Comparison of ENCODE assay signal across 23 cellular contexts in the genomic region with DNA sequence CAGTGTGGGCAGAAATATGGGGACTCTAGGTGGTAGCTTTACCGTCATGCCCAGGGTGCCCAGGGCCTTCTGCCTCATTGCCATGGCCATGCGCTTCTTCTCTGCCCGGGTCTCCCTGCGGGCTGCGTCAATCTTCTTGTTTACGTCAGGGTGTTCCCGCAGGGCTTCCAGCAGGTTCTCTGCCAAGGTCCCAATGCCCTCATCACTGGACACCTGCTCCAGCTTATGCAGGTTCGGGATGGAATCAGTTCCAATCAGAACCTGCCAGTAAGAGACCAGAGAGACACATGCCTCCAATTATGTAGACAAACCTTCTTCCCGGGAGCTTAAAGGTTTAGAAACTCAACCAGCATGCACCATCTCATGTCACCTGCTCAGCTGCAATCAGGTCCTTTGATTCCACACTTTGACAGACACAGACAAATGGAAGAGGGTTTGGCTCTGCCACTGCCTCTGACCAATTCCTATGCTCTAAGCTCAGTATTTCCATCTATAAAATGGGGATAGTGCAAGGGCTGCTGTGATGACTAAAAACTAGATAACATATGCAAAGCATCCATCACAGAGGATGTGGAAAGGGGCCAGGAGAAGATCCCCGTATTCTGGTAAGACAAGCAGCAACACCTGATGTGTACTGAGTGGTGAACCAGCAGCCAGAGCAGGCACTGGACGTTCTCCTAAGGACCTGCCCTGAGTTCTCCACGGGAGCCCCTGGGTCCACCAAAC.
DNase-seq lines count a peak whose midpoint lies in the region; ATAC-seq and TF ChIP-seq lines count a peak whose summit lies in the region.
"Had no signal": no experiment of that assay in that cellular context is flagged by ENCODE, and none has a peak within 500 bp of the region (broad histone marks: within the 10 kb centered on the region; RNA-seq: fewer than 3 reads in every experiment).

No MANE protein-coding gene starts in this region.

- H3K27me3 Mint-ChIP-seq in stimulated activated naive CD8-positive, alpha-beta T cell treated with anti-CD3 and anti-CD28 coated beads, Interleukin-15, Interleukin-2, amounts not matched to agents 100 ng/mL and 50 ng/mL, for 24 hours: no peaks in the 10 kb centered on the region
- no peaks in the 10 kb centered on the region for H3K27me3 Mint-ChIP-seq in activated T-helper 1 cell treated with anti-CD3 and anti-CD28 coated beads, Interleukin-12 subunit alpha, Interleukin-12 subunit beta, Interleukin-2, Interleukin-4 antibody, amounts not matched to agents 30 ng/mL and 10 ng/mL and 1 ng/mL, durations not matched to agents 14 hours and 24 hours and 36 hours (ENCODE audit: insufficient read depth)
- H3K27me3 Mint-ChIP-seq in endothelial cell (ENCODE audit: unreplicated experiment): peaks cover 2% of the 10 kb centered on the region
- H3K27me3 Mint-ChIP-seq: naive thymus-derived CD4-positive, alpha-beta T cell had no signal

- no peak for ATAC-seq in stimulated activated naive CD8-positive, alpha-beta T cell treated with anti-CD3 and anti-CD28 coated beads, Interleukin-15, Interleukin-2, amounts not matched to agents 100 U/mL and 50 U/mL, for 24 hours
- ATAC-seq in HG03432 (IDR thresholded peaks at IDR 0.05; ENCODE audit: unreplicated experiment) (no peak), GM18868 (IDR thresholded peaks at IDR 0.05; ENCODE audit: unreplicated experiment) (no peak)
- ATAC-seq: left ventricle myocardium superior; naive thymus-derived CD4-positive, alpha-beta T cell had no signal

- no peak for TF ChIP-seq CTCF in endothelial cell (IDR thresholded peaks at IDR 0.05; ENCODE audit: unreplicated experiment)

- peaks cover 83% of the 10 kb centered on the region for H3K36me3 Mint-ChIP-seq in stimulated activated naive CD8-positive, alpha-beta T cell treated with anti-CD3 and anti-CD28 coated beads, Interleukin-15, Interleukin-2, amounts not matched to agents 100 ng/mL and 50 ng/mL, for 24 hours (ENCODE audit: low read depth)
- peaks cover 59% of the 10 kb centered on the region for H3K36me3 Mint-ChIP-seq in activated T-helper 1 cell treated with anti-CD3 and anti-CD28 coated beads, Interleukin-12 subunit alpha, Interleukin-12 subunit beta, Interleukin-2, Interleukin-4 antibody, amounts not matched to agents 30 ng/mL and 10 ng/mL and 1 ng/mL, durations not matched to agents 14 hours and 24 hours and 36 hours (ENCODE audit: low read depth)
- H3K36me3 Mint-ChIP-seq in endothelial cell (ENCODE audit: low read depth, unreplicated experiment): peaks cover 74% of the 10 kb centered on the region

- peaks cover 33% of the 10 kb centered on the region for H3K4me1 Mint-ChIP-seq in stimulated activated naive CD8-positive, alpha-beta T cell treated with anti-CD3 and anti-CD28 coated beads, Interleukin-15, Interleukin-2, amounts not matched to agents 100 ng/mL and 50 ng/mL, for 24 hours (ENCODE audit: low read depth)
- H3K4me1 Mint-ChIP-seq in activated T-helper 1 cell treated with anti-CD3 and anti-CD28 coated beads, Interleukin-12 subunit alpha, Interleukin-12 subunit beta, Interleukin-2, Interleukin-4 antibody, amounts not matched to agents 30 ng/mL and 10 ng/mL and 1 ng/mL, durations not matched to agents 14 hours and 24 hours and 36 hours (ENCODE audit: low read depth): peaks cover 34% of the 10 kb centered on the region
- H3K4me1 Mint-ChIP-seq in endothelial cell (ENCODE audit: unreplicated experiment): peaks cover 10% of the 10 kb centered on the region

- H3K4me3 Mint-ChIP-seq in stimulated activated naive CD8-positive, alpha-beta T cell treated with anti-CD3 and anti-CD28 coated beads, Interleukin-15, Interleukin-2, amounts not matched to agents 100 ng/mL and 50 ng/mL, for 24 hours: no peak overlapping the region
- H3K4me3 Mint-ChIP-seq in activated T-helper 1 cell treated with anti-CD3 and anti-CD28 coated beads, Interleukin-12 subunit alpha, Interleukin-12 subunit beta, Interleukin-2, Interleukin-4 antibody, amounts not matched to agents 30 ng/mL and 10 ng/mL and 1 ng/mL, durations not matched to agents 14 hours and 24 hours and 36 hours: no peak overlapping the region
- H3K4me3 Mint-ChIP-seq in endothelial cell (ENCODE audit: unreplicated experiment): peak overlapping the region; percentile 51

- intact Hi-C loops in activated T-helper 1 cell treated with anti-CD3 and anti-CD28 coated beads, Interleukin-12 subunit alpha, Interleukin-12 subunit beta, Interleukin-2, Interleukin-4 antibody, amounts not matched to agents 30 ng/mL and 10 ng/mL and 1 ng/mL, durations not matched to agents 14 hours and 24 hours and 36 hours (cut with micrococcal nuclease): loop anchor here (2.0 to 5.0 kb wide), 2 partner anchors 132 to 186 kb away; partner anchors contain the start of genes ALDH4A1 and IFFO2

- DNase-seq in stimulated activated naive CD8-positive, alpha-beta T cell treated with anti-CD3 and anti-CD28 coated beads, Interleukin-15, Interleukin-2, amounts not matched to agents 100 U/mL and 50 U/mL, for 24 hours: no peak
- DNase-seq in activated T-helper 1 cell treated with anti-CD3 and anti-CD28 coated beads, Interleukin-12 subunit alpha, Interleukin-12 subunit beta, Interleukin-2, Interleukin-4 antibody, amounts not matched to agents 30 ng/mL and 10 ng/mL and 1 ng/mL, durations not matched to agents 14 hours and 24 hours and 36 hours (ENCODE audit: low spot score): no peak
- DNase-seq in endothelial cell (ENCODE audit: low spot score): no peak
- DNase-seq in NCI-H2081 treated with DMSO at 0.1 percent for 48 hours (lab: John Stamatoyannopoulos, UW): no peak
- DNase-seq: activated CD4-positive, CD25-positive, alpha-beta regulatory T cell treated with anti-CD3 and anti-CD28 coated beads, Interleukin-2, amount 50 U/mL, for 72 hours; amniotic stem cell; KBM-7; left ventricle myocardium superior; MM.1S; naive thymus-derived CD4-positive, alpha-beta T cell; NCI-H1436; NCI-H2107; NCI-H446 treated with DMSO at 0.1 percent for 48 hours; OCI-M1; Right ventricle myocardium superior; stimulated activated CD4-positive, alpha-beta T cell treated with anti-CD3 and anti-CD28 coated beads, Interleukin-12 subunit alpha, Interleukin-12 subunit beta, amount 100 ng/mL, for 4 hours; stimulated activated CD4-positive, alpha-beta T cell treated with anti-CD3 and anti-CD28 coated beads, Interleukin-4, amount 100 ng/mL, for 24 hours; stomach; SW 1271; transverse colon had no signal

- peak overlapping the region; percentile 13 for H3K27ac Mint-ChIP-seq in stimulated activated naive CD8-positive, alpha-beta T cell treated with anti-CD3 and anti-CD28 coated beads, Interleukin-15, Interleukin-2, amounts not matched to agents 100 ng/mL and 50 ng/mL, for 24 hours
- peak overlapping the region; percentile 73 for H3K27ac Mint-ChIP-seq in activated T-helper 1 cell treated with anti-CD3 and anti-CD28 coated beads, Interleukin-12 subunit alpha, Interleukin-12 subunit beta, Interleukin-2, Interleukin-4 antibody, amounts not matched to agents 30 ng/mL and 10 ng/mL and 1 ng/mL, durations not matched to agents 14 hours and 24 hours and 36 hours
- no peak overlapping the region for H3K27ac Mint-ChIP-seq in endothelial cell (ENCODE audit: unreplicated experiment)

- no peaks in the 10 kb centered on the region for H3K9me3 Mint-ChIP-seq in stimulated activated naive CD8-positive, alpha-beta T cell treated with anti-CD3 and anti-CD28 coated beads, Interleukin-15, Interleukin-2, amounts not matched to agents 100 ng/mL and 50 ng/mL, for 24 hours
- H3K9me3 Mint-ChIP-seq in activated T-helper 1 cell treated with anti-CD3 and anti-CD28 coated beads, Interleukin-12 subunit alpha, Interleukin-12 subunit beta, Interleukin-2, Interleukin-4 antibody, amounts not matched to agents 30 ng/mL and 10 ng/mL and 1 ng/mL, durations not matched to agents 14 hours and 24 hours and 36 hours: no peaks in the 10 kb centered on the region
- no peaks in the 10 kb centered on the region for H3K9me3 Mint-ChIP-seq in endothelial cell (ENCODE audit: unreplicated experiment)
